1 cellular context compared by ENCODE assay signal in the genomic region with DNA sequence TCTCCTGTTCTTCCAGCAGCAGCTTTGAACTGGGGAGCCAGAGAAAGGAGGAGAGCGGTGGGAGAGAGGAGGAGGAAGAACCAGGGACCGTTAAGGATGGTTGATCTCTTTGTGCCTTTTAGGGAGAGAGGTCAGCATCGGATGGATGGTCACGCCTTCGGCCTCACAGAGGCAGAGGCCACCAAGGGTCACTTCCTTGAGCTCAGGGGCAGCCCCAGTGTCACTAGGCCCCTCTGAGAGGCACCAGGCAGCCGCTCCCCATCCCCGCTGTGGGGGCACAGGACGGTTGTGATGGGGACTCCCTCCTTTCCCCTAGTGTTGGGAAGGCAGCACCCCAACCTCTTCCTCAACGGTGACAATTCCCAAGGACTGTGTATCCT.
TF ChIP-seq lines count a peak whose summit lies in the region.

No MANE protein-coding gene starts in this region.

TF ChIP-seq in H1, 55 proteins besides CTCF, POLR2A, EP300 and RAD21 (continued from another document):
- TF ChIP-seq CBX5 (IDR thresholded peaks at IDR 0.05; ENCODE audit: low read depth, low read length) (no peak), CREB1 (IDR thresholded peaks at IDR 0.05) (no peak), KDM4A (IDR thresholded peaks at IDR 0.05; ENCODE audit: low read depth, low read length, severe bottlenecking) (no peak), NANOG (IDR thresholded peaks at IDR 0.05; ENCODE audit: insufficient read depth, low read depth, low read length, poor library complexity, severe bottlenecking) (no peak), SP2 (IDR thresholded peaks at IDR 0.05; ENCODE audit: low read length) (no peak), NRF1 (IDR thresholded peaks at IDR 0.05; ENCODE audit: low read depth, low read length) (no peak), ASH2L (IDR thresholded peaks at IDR 0.05; ENCODE audit: low read length) (no peak), CHD2 (IDR thresholded peaks at IDR 0.05; ENCODE audit: low read length) (no peak), RNF2 (IDR thresholded peaks at IDR 0.05; ENCODE audit: borderline replicate concordance, low read depth, low read length, missing control alignments, poor library complexity, severe bottlenecking) (no peak), GABPA (IDR thresholded peaks at IDR 0.05; ENCODE audit: borderline replicate concordance, insufficient read depth, low read length) (no peak)
